Comparison of ENCODE assay signal across 1 cellular context in genomic region chr3:11380314-11380713, GRCh38.
TF ChIP-seq lines count a peak whose summit lies in the region.

No MANE protein-coding gene starts in this region.

TF ChIP-seq in HepG2, 621 proteins besides CTCF, POLR2A, EP300 and RAD21 (continued from another document):
- TF ChIP-seq AFF4 (CRISPR knock-in tag; IDR thresholded peaks at IDR 0.05) = no peak
- no peak for TF ChIP-seq ZNF253 (CRISPR knock-in tag; IDR thresholded peaks at IDR 0.05; ENCODE audit: borderline replicate concordance)
- 0 out of 2 replicates have a peak, but pooled peaks have one; percentile 30 for TF ChIP-seq MEF2D (CRISPR knock-in tag; IDR thresholded peaks at IDR 0.05)
